ENCODE assay signal across 16 cellular contexts in genomic region chr21:46062471-46063211, GRCh38. TPM values are rescaled to one million over a fixed set of nuclear protein-coding genes. Genes with fewer than 3 reads are reported as not detected.
A peak's percentile ranks its signal among the peaks of the same experiment; 100 is the strongest.
DNase-seq lines count a peak whose midpoint lies in the region; ATAC-seq, FAIRE-seq and TF ChIP-seq lines count a peak whose summit lies in the region.
"Had no signal": no experiment of that assay in that cellular context is flagged by ENCODE, and none has a peak within 500 bp of the region (broad histone marks: within the 10 kb centered on the region; RNA-seq: fewer than 3 reads in every experiment).

No MANE protein-coding gene starts in this region.

- H3K4me1 ChIP-seq in prostate gland (replicated peaks) (peaks cover 3% of the 10 kb centered on the region), left ventricle myocardium inferior (peaks cover 35% of the 10 kb centered on the region)

- TF ChIP-seq POLR2A in prostate gland (IDR thresholded peaks at IDR 0.05) = no peak

- peak; percentile 1 for DNase-seq in WERI-Rb-1
- peak; percentile 65 for DNase-seq in fibroblast of peridontal ligament (ENCODE audit: extremely low read depth)
- no peak for DNase-seq in prostate gland (ENCODE audit: low spot score)
- DNase-seq in urothelium cell line (ENCODE audit: low spot score) = no peak
- no peak for DNase-seq in GM19238 (ENCODE audit: insufficient read length, low spot score)
- DNase-seq in left ventricle myocardium inferior = no peak
- DNase-seq: activated CD4-positive, alpha-beta T cell treated with anti-CD3 and anti-CD28 coated beads for 36 hours; activated effector memory CD4-positive, alpha-beta T cell treated with Interleukin-2 at 50 U/mL for 16 hours; NCI-H1105; NCI-H2081 treated with DMSO at 0.1 percent for 48 hours; NCI-H524; stimulated activated CD4-positive, alpha-beta T cell treated with anti-CD3 and anti-CD28 coated beads, Interleukin-2, amount 100 ng/mL, for 48 hours had no signal

- 84% methylated on average over 5 of the region's 5 CpGs for WGBS in prostate gland

- H3K36me3 ChIP-seq in WERI-Rb-1 (no peaks in the 10 kb centered on the region), prostate gland (no peaks in the 10 kb centered on the region), left ventricle myocardium inferior (no peaks in the 10 kb centered on the region)
- H3K36me3 ChIP-seq: left lung had no signal

- TF ChIP-seq CTCF in WERI-Rb-1 (IDR thresholded peaks at IDR 0.05; ENCODE audit: low read depth, low read length) = no peak
- no peak for TF ChIP-seq CTCF in prostate gland (IDR thresholded peaks at IDR 0.05)
- no peak for TF ChIP-seq CTCF in left ventricle myocardium inferior (IDR thresholded peaks at IDR 0.05; ENCODE audit: borderline replicate concordance)

- ATAC-seq in GM21447 (IDR thresholded peaks at IDR 0.05; ENCODE audit: unreplicated experiment) = no peak
- ATAC-seq: activated CD4-positive, alpha-beta T cell treated with anti-CD3 and anti-CD28 coated beads for 36 hours; left lung had no signal

- intact Hi-C loops in prostate gland (cut with DNase I) = no loop called here
- intact Hi-C loops in left ventricle myocardium inferior (cut with micrococcal nuclease) = no loop called here

- H3K4me3 ChIP-seq in WERI-Rb-1 (ENCODE audit: low read depth, low read length) = no peak overlapping the region
- no peak overlapping the region for H3K4me3 ChIP-seq in prostate gland
- H3K4me3 ChIP-seq in left ventricle myocardium inferior = no peak overlapping the region
- H3K4me3 ChIP-seq: dorsolateral prefrontal cortex, left lung had no signal

- H3K27ac ChIP-seq in WERI-Rb-1 (no peak overlapping the region), prostate gland (peak overlapping the region; percentile 30 to 68), left ventricle myocardium inferior (replicated peaks) (no peak overlapping the region)
- H3K27ac ChIP-seq: dorsolateral prefrontal cortex had no signal

- H3K9me3 ChIP-seq in WERI-Rb-1 (ENCODE audit: severe bottlenecking) (peaks cover 46% of the 10 kb centered on the region), prostate gland (no peaks in the 10 kb centered on the region), left ventricle myocardium inferior (replicated peaks) (peaks cover 27% of the 10 kb centered on the region)

- no peaks in the 10 kb centered on the region for H3K27me3 ChIP-seq in WERI-Rb-1 (ENCODE audit: insufficient read depth, low read depth, severe bottlenecking)
- H3K27me3 ChIP-seq in prostate gland (replicated peaks; ENCODE audit: insufficient read depth) = peaks cover 4% of the 10 kb centered on the region
- H3K27me3 ChIP-seq in left ventricle myocardium inferior (ENCODE audit: low read depth) = peaks cover 3% of the 10 kb centered on the region

- FAIRE-seq in urothelium cell line (lab: Jason Lieb, UNC) = peak; percentile 42
- FAIRE-seq: D721Med had no signal

RNA-seq across cellular contexts. Expression of gene COL6A2, which starts 35.3 kb away (rescaled TPM):
- 100 to 1,000 TPM; 198 to 474 TPM for total RNA-seq in prostate gland
- total RNA-seq in left ventricle myocardium inferior = 157 TPM

Comparison
In these comparisons a context has a peak if more than half of its experiments do, and no peak if none do; other contexts are left out.
1. DNase-seq: peak in WERI-Rb-1 (single experiment) and fibroblast of peridontal ligament (single experiment); none in prostate gland (single experiment), urothelium cell line (single experiment), GM19238 (single experiment) and left ventricle myocardium inferior (single experiment).
2. H3K27ac ChIP-seq: peak in prostate gland (2 of 2); none in WERI-Rb-1 (single experiment) and left ventricle myocardium inferior (single experiment).